In genomic region chr16:71576971-71577370, GRCh38 we compare ENCODE assay signal across 1 cellular context.
A peak's percentile ranks its signal among the peaks of the same experiment; 100 is the strongest.
TF ChIP-seq lines count a peak whose summit lies in the region.

Gene TAT, minus strand, starts transcription at chr16:71577092. Its CDS starts 677 bp downstream, at chr16:71576415.

TF ChIP-seq in liver, 16 proteins besides CTCF, POLR2A, EP300 and RAD21 (continued from another document):
- TF ChIP-seq TAF1 (conservative IDR thresholded peaks at IDR 0.05), result peak; percentile 98
- peak; percentile 17 for TF ChIP-seq ATF3 (IDR thresholded peaks at IDR 0.05)
- no peak for TF ChIP-seq NR2F2 (IDR thresholded peaks at IDR 0.05)
- peak; percentile 57 for TF ChIP-seq MAX (IDR thresholded peaks at IDR 0.05)
- peak; percentile 89 to 94 for TF ChIP-seq RXRA (IDR thresholded peaks at IDR 0.05)
- no peak for TF ChIP-seq HNF4G (IDR thresholded peaks at IDR 0.05)
- peak; percentile 71 to 80 for TF ChIP-seq HNF4A (conservative IDR thresholded peaks at IDR 0.05)
- TF ChIP-seq GABPA (IDR thresholded peaks at IDR 0.05 in 1 of 2, conservative IDR thresholded peaks at IDR 0.05 in 1 of 2), result no peak
